In genomic region chr7:106599343-106599698, GRCh38 we compare ENCODE assay signal across 10 cellular contexts.
A peak's percentile ranks its signal among the peaks of the same experiment; 100 is the strongest.
DNase-seq lines count a peak whose midpoint lies in the region; ATAC-seq, FAIRE-seq and TF ChIP-seq lines count a peak whose summit lies in the region.
"Had no signal": no experiment of that assay in that cellular context is flagged by ENCODE, and none has a peak within 500 bp of the region (broad histone marks: within the 10 kb centered on the region; RNA-seq: fewer than 3 reads in every experiment).

No MANE protein-coding gene starts in this region.

- H3K27ac ChIP-seq in Karpas-422 (ENCODE audit: low read length) (no peak overlapping the region), H1 (ENCODE audit: low read depth, low read length) (no peak overlapping the region)

- H3K79me2 ChIP-seq in Karpas-422 (ENCODE audit: low read length): no peaks in the 10 kb centered on the region
- H3K79me2 ChIP-seq in H1 (ENCODE audit: control insufficient read depth in 1 of 2, insufficient read depth in 2 of 2, low read length in 2 of 2): no peaks in the 10 kb centered on the region

- H4K20me1 ChIP-seq in Karpas-422 (ENCODE audit: insufficient read depth, low read depth, low read length): no peaks in the 10 kb centered on the region
- H4K20me1 ChIP-seq in H1 (replicated peaks in 1 of 2; ENCODE audit: control insufficient read depth in 1 of 2, insufficient read depth in 2 of 2, low read length in 2 of 2): no peaks in the 10 kb centered on the region

- peak overlapping the region; percentile 42 for H3K27ac Mint-ChIP-seq in progenitor cell of endocrine pancreas
- H3K27ac Mint-ChIP-seq: activated T-helper 17 cell treated with anti-CD3 and anti-CD28 coated beads, Interleukin-2, amount 50 U/mL, for 72 hours had no signal

- no peaks in the 10 kb centered on the region for H3K9me3 ChIP-seq in Karpas-422 (ENCODE audit: low read length)
- no peaks in the 10 kb centered on the region; a peak in 2 of 4 replicates for H3K9me3 ChIP-seq in H1 (ENCODE audit: insufficient read depth in 2 of 2, low read depth in 1 of 2, low read length in 1 of 2)

- H3K4me2 ChIP-seq in Karpas-422 (ENCODE audit: low read depth, low read length, poor library complexity, severe bottlenecking) (no peak overlapping the region), H1 (ENCODE audit: insufficient read depth in 1 of 2, low read depth in 2 of 2, low read length in 2 of 2) (no peak overlapping the region)

- no peak overlapping the region for H3K23ac ChIP-seq in H1 (ENCODE audit: insufficient read length)

- no peak overlapping the region for H3K4ac ChIP-seq in H1 (replicated peaks; ENCODE audit: insufficient read length, low read depth, low read length)

- H3K27me3 ChIP-seq in Karpas-422 (ENCODE audit: low read length): no peaks in the 10 kb centered on the region
- no peaks in the 10 kb centered on the region; a peak in 1 of 7 replicates for H3K27me3 ChIP-seq in H1 (replicated peaks in 1 of 4; ENCODE audit: control insufficient read depth in 3 of 4, extremely low read depth in 1 of 4, insufficient read depth in 3 of 4, low read length in 3 of 4)

- H2BK120ac ChIP-seq in H1 (replicated peaks; ENCODE audit: low read depth, low read length): no peak overlapping the region

- no peaks in the 10 kb centered on the region for H3K9me3 Mint-ChIP-seq in progenitor cell of endocrine pancreas (ENCODE audit: low read depth)
- H3K9me3 Mint-ChIP-seq: activated T-helper 17 cell treated with anti-CD3 and anti-CD28 coated beads, Interleukin-2, amount 50 U/mL, for 72 hours had no signal

- H3K23me2 ChIP-seq in H1 (ENCODE audit: low read depth, low read length): no peaks in the 10 kb centered on the region; the same call in 1 of the 2 replicates

- H2AFZ ChIP-seq in Karpas-422 (ENCODE audit: low read length) (peak overlapping the region; percentile 96), H1 (ENCODE audit: low read length) (peak overlapping the region; percentile 100)

- no peak overlapping the region for H3K56ac ChIP-seq in H1 (replicated peaks; ENCODE audit: insufficient read length, low read depth, low read length)

- TF ChIP-seq RAD21 in H1 (IDR thresholded peaks at IDR 0.05 in 1 of 2, conservative IDR thresholded peaks at IDR 0.05 in 1 of 2; ENCODE audit: low read depth in 2 of 2, low read length in 2 of 2): no peak

- H2BK12ac ChIP-seq in H1 (ENCODE audit: low read depth, low read length): no peak overlapping the region

- H3K4me1 Mint-ChIP-seq in progenitor cell of endocrine pancreas (ENCODE audit: low read depth): peaks cover 7% of the 10 kb centered on the region

- H4K5ac ChIP-seq in H1 (ENCODE audit: insufficient read length, low read depth, low read length): no peak overlapping the region

- no peaks in the 10 kb centered on the region for H3K27me3 Mint-ChIP-seq in progenitor cell of endocrine pancreas
- H3K27me3 Mint-ChIP-seq: activated T-helper 17 cell treated with anti-CD3 and anti-CD28 coated beads, Interleukin-2, amount 50 U/mL, for 72 hours had no signal

- no peak overlapping the region for H2BK5ac ChIP-seq in H1 (ENCODE audit: low read depth, low read length)

- POLR2A ChIA-PET in H1 (lab: Charles Lee; ENCODE audit: partially characterized antibody): interaction anchor here (1.0 kb wide), 1 partner anchor 10 kb away, joined by 3 read pairs; no protein-coding TSS in a partner anchor

- no peaks in the 10 kb centered on the region for H3K9me2 ChIP-seq in Karpas-422 (replicated peaks; ENCODE audit: insufficient read depth, low read length)

- 90% methylated on average over 3 of the region's 3 CpGs; no CpG with 5 or more reads in 1 of the 2 experiments for WGBS in H1 (ENCODE audit: extremely low coverage in 1 of 2, insufficient coverage in 1 of 2, insufficient read length in 1 of 2, insufficient replicate concordance in 2 of 2, low coverage in 1 of 2, low lambda C conversion rate in 2 of 2, missing lambda C conversion rate in 1 of 2), 2 experiments

- H2BK15ac ChIP-seq in H1 (ENCODE audit: low read length): peak overlapping the region; percentile 65; the same call in 1 of the 2 replicates

- CTCF ChIA-PET in H1 (lab: Charles Lee; ENCODE audit: partially characterized antibody): interaction anchor here (0.7 to 1.2 kb wide), 4 partner anchors 12 to 140 kb away, joined by 3 to 8 read pairs (median 4); no protein-coding TSS in a partner anchor

- no peak overlapping the region for H4K8ac ChIP-seq in H1 (ENCODE audit: extremely low read depth, insufficient read depth, low read length)

- H3K36me3 Mint-ChIP-seq in progenitor cell of endocrine pancreas (ENCODE audit: insufficient read depth): no peaks in the 10 kb centered on the region

- H3K4me1 ChIP-seq in Karpas-422 (ENCODE audit: low read length) (peaks cover 9% of the 10 kb centered on the region), H1 (replicated peaks in 1 of 4; ENCODE audit: control insufficient read depth in 3 of 4, insufficient read depth in 4 of 4, low read length in 3 of 4) (no peaks in the 10 kb centered on the region)

- H2AK5ac ChIP-seq in H1 (ENCODE audit: low read depth, low read length): no peak overlapping the region

- no peak for DNase-seq in Karpas-422
- peak; percentile 92 for DNase-seq in NCI-H510A treated with DMSO at 0.1 percent for 48 hours (lab: John Stamatoyannopoulos, UW)
- no peak for DNase-seq in H1 (ENCODE audit: low read depth in 1 of 2, low spot score in 2 of 2)
- no peak for DNase-seq in progenitor cell of endocrine pancreas (ENCODE audit: low spot score, unreplicated experiment)
- DNase-seq in sciatic nerve (ENCODE audit: low spot score): no peak
- no peak for DNase-seq in amniotic stem cell (lab: John Stamatoyannopoulos, UW)
- no peak for DNase-seq in SIG-M5 treated with dmso at 0.1 percent for 504 hours (lab: John Stamatoyannopoulos, UW; ENCODE audit: unreplicated experiment)
- DNase-seq in DMS114 treated with DMSO at 0.1 percent for 48 hours (lab: John Stamatoyannopoulos, UW; ENCODE audit: unreplicated experiment): no peak

- no peaks in the 10 kb centered on the region for H3K79me1 ChIP-seq in H1 (ENCODE audit: low read depth, low read length)

- FAIRE-seq in H1 (lab: Jason Lieb, UNC): no peak
- FAIRE-seq: kidney had no signal

- no peaks in the 10 kb centered on the region for H3K36me3 ChIP-seq in Karpas-422 (ENCODE audit: insufficient read depth, low read length)
- no peaks in the 10 kb centered on the region for H3K36me3 ChIP-seq in H1 (ENCODE audit: control insufficient read depth in 2 of 4, insufficient read depth in 4 of 4, low read length in 3 of 4)

- H3K14ac ChIP-seq in H1 (ENCODE audit: insufficient read length): no peak overlapping the region

- TF ChIP-seq POLR2A in H1 (IDR thresholded peaks at IDR 0.05; ENCODE audit: control extremely low read depth in 1 of 2, low read depth in 2 of 2, low read length in 2 of 2): no peak

- TF ChIP-seq CTCF in H1 (IDR thresholded peaks at IDR 0.05; ENCODE audit: control extremely low read depth in 1 of 3, insufficient read depth in 1 of 3, low read depth in 1 of 3, low read length in 3 of 3): no peak
- no peak for TF ChIP-seq CTCF in progenitor cell of endocrine pancreas (IDR thresholded peaks at IDR 0.05; ENCODE audit: unreplicated experiment)

- intact Hi-C loops in sciatic nerve (cut with DNase I): no loop called here

- no peak overlapping the region for H3K4me3 ChIP-seq in Karpas-422 (ENCODE audit: low read length)
- H3K4me3 ChIP-seq in H1 (ENCODE audit: extremely low read depth in 1 of 4, insufficient read depth in 2 of 4, low read depth in 3 of 4, low read length in 4 of 4): no peak overlapping the region

- ATAC-seq in sciatic nerve: no peak

- H4K91ac ChIP-seq in H1 (replicated peaks; ENCODE audit: insufficient read length, low read length): no peak overlapping the region

- no peak overlapping the region for H3K18ac ChIP-seq in H1 (ENCODE audit: extremely low read depth, low read length)

- no peak overlapping the region for H3K4me3 Mint-ChIP-seq in progenitor cell of endocrine pancreas (ENCODE audit: low read depth)

- H3K9ac ChIP-seq in Karpas-422 (ENCODE audit: low read length) (no peak overlapping the region), H1 (replicated peaks in 1 of 4; ENCODE audit: extremely low read depth in 1 of 4, low read depth in 3 of 4, low read length in 3 of 4) (no peak overlapping the region)

- TF ChIP-seq EP300 in H1 (IDR thresholded peaks at IDR 0.05; ENCODE audit: borderline replicate concordance in 1 of 2, low read depth in 2 of 2, low read length in 2 of 2): no peak

- H2BK20ac ChIP-seq in H1 (ENCODE audit: low read length): no peak overlapping the region

TF ChIP-seq in H1, 55 proteins besides CTCF, POLR2A, EP300 and RAD21:
- TF ChIP-seq HDAC2 (IDR thresholded peaks at IDR 0.05; ENCODE audit: borderline replicate concordance in 1 of 2, low read depth in 2 of 2, low read length in 2 of 2): no peak
TF ChIP-seq in H1: peak in this region for 0.
